In genomic region chr3:119034256-119035013, GRCh38 we compare ENCODE assay signal across 8 cellular contexts. TPM values are rescaled to one million over a fixed set of nuclear protein-coding genes. Genes with fewer than 3 reads are reported as not detected.
DNase-seq lines count a peak whose midpoint lies in the region; ATAC-seq and TF ChIP-seq lines count a peak whose summit lies in the region.

TSS of gene IGSF11 (minus strand) at chr3:119034846. CDS start at chr3:119034582, 264 bp downstream.

- H3K4me1 ChIP-seq in psoas muscle, result peaks cover 17% of the 10 kb centered on the region

- ATAC-seq in GM21619 (IDR thresholded peaks at IDR 0.05; ENCODE audit: unreplicated experiment) (peak; percentile 96), left cardiac atrium (peak; percentile 95 to 97), psoas muscle (peak; percentile 94 to 96 (median 95))

- intact Hi-C loops in left cardiac atrium (cut with DNase I) (loop anchor here (1.0 to 10.0 kb wide), 4 partner anchors 60 to 152 kb away; no protein-coding TSS in a partner anchor), psoas muscle (cut with DNase I) (loop anchor here (1.0 to 5.0 kb wide), 5 partner anchors 63 to 152 kb away; no protein-coding TSS in a partner anchor)

- peak; percentile 78 for TF ChIP-seq CTCF in psoas muscle (IDR thresholded peaks at IDR 0.05)

- in situ Hi-C loops in KBM-7 (cut with MboI; ENCODE audit: low pct_unique_long_range_greater_than_20kb, low sequenced_read_pairs), result no loop called here

- peaks cover 0 to 2% (median 0%) of the 10 kb centered on the region in 3 donors for H3K27me3 ChIP-seq in psoas muscle (ENCODE audit: insufficient read depth in 3 of 3, low read length in 2 of 3)

- peak within 1 kb of the TSS; percentile 92 for H3K4me3 ChIP-seq in psoas muscle

- WGBS in psoas muscle, 3 donors, result 1% methylated on average over 62 to 80 of the region's 80 CpGs

- peak; percentile 80 for DNase-seq in Daoy (ENCODE audit: low read depth)
- peak; percentile 63 for DNase-seq in KBM-7
- peak; percentile 53 for DNase-seq in SKM-1 treated with dmso at 0.1 percent for 144 hours (lab: John Stamatoyannopoulos, UW; ENCODE audit: unreplicated experiment)
- peak; percentile 47 for DNase-seq in activated naive CD8-positive, alpha-beta T cell treated with anti-CD3 and anti-CD28 coated beads, Interleukin-2, amount 50 U/mL, for 16 hours (ENCODE audit: low read depth, low spot score)
- DNase-seq in left cardiac atrium, result peak; percentile 73
- peak; percentile 72 to 87 for DNase-seq in psoas muscle
- DNase-seq in ureter (ENCODE audit: low spot score), result peak; percentile 55

- H3K9me3 ChIP-seq in psoas muscle, result no peaks in the 10 kb centered on the region

- H3K27ac ChIP-seq in psoas muscle, result peak within 1 kb of the TSS; percentile 79

- no peaks in the 10 kb centered on the region for H3K36me3 ChIP-seq in psoas muscle (ENCODE audit: insufficient read depth in 1 of 2, low read depth in 1 of 2)

RNA-seq across cellular contexts. Expression of gene IGSF11, which starts in this region (rescaled TPM):
- total RNA-seq in Daoy (2014; rRNA removed; shearing (Covaris generic)), result 0.06 and 0.11 TPM in 2 replicates
- 1 to 10 TPM; 2.2 to 2.7 TPM for total RNA-seq in left cardiac atrium
- total RNA-seq in psoas muscle, result 1 to 10 TPM; 2.2 to 8.5 (median 4.3) TPM
- polyA plus RNA-seq in psoas muscle, result 1 to 10 TPM in 2 of 3 donors, under 1 TPM in 1; 0.23 to 7.4 (median 4.3) TPM
- 2.0 TPM for total RNA-seq in ureter

Comparison
In these comparisons a context has a peak if more than half of its experiments do, and no peak if none do; other contexts are left out.
1. Peak in every context shown above with its lines: DNase-seq, ATAC-seq, H3K4me3 ChIP-seq and H3K27ac ChIP-seq.
2. Peak in DNase-seq in Daoy; RNA of the gene not detected or under 1 TPM.